ENCODE assay signal across 15 cellular contexts in genomic region chr11:128891912-128892398, GRCh38. TPM values are rescaled to one million over a fixed set of nuclear protein-coding genes. Genes with fewer than 3 reads are reported as not detected.
DNase-seq lines count a peak whose midpoint lies in the region; ATAC-seq, FAIRE-seq and TF ChIP-seq lines count a peak whose summit lies in the region.
"Had no signal": no experiment of that assay in that cellular context is flagged by ENCODE, and none has a peak within 500 bp of the region (broad histone marks: within the 10 kb centered on the region; RNA-seq: fewer than 3 reads in every experiment).

No MANE protein-coding gene starts in this region.

- WGBS in GM12878 (ENCODE audit: insufficient coverage, insufficient replicate concordance, low lambda C conversion rate, missing lambda C conversion rate): 34% methylated on average over 6 of the region's 6 CpGs

- no peaks in the 10 kb centered on the region for H4K20me1 ChIP-seq in GM12878 (ENCODE audit: control insufficient read depth, insufficient read depth)

- intact Hi-C loops in GM12878 (cut with micrococcal nuclease; ENCODE audit: unreplicated experiment) (no loop called here), posterior cingulate gyrus (cut with DNase I) (no loop called here)

- no peaks in the 10 kb centered on the region for H3K79me2 ChIP-seq in GM12878 (ENCODE audit: control insufficient read depth, insufficient read depth, low read length)

- no peak for DNase-seq in GM12878 (ENCODE audit: low read depth, low spot score)
- no peak for DNase-seq in immature natural killer cell
- DNase-seq in posterior cingulate gyrus: no peak
- no peak for DNase-seq in DMS 273 treated with DMSO at 0.1 percent for 48 hours (lab: John Stamatoyannopoulos, UW)
- no peak for DNase-seq in AG20443 (ENCODE audit: low spot score)
- DNase-seq: activated T-cell treated with anti-CD3 and anti-CD28 coated beads, Interleukin-2, amount 50 U/mL, for 1 hour; Calu3; MV-4-11; NCI-H345; right lobe of liver; WERI-Rb-1 had no signal

- in situ Hi-C loops in GM12878 (cut with MboI): no loop called here

- no peaks in the 10 kb centered on the region for H3K36me3 ChIP-seq in GM12878 (ENCODE audit: control insufficient read depth in 2 of 2, insufficient read depth in 2 of 2, low read length in 1 of 2)
- H3K36me3 ChIP-seq: right lobe of liver, WERI-Rb-1 had no signal

- H3K9ac ChIP-seq in GM12878 (ENCODE audit: control insufficient read depth, insufficient read depth, low read length): no peak overlapping the region

- CTCF ChIA-PET in GM12878 (lab: Yijun Ruan, JAX): interaction anchor here (0.8 to 10.8 kb wide), 7 partner anchors 8 to 63 kb away, joined by 3 to 480 read pairs (median 6); no protein-coding TSS in a partner anchor

- H3K4me1 ChIP-seq in GM12878 (ENCODE audit: control insufficient read depth, insufficient read depth, low read length): peaks cover 6% of the 10 kb centered on the region

- TF ChIP-seq EP300 in GM12878 (IDR thresholded peaks at IDR 0.05; ENCODE audit: borderline replicate concordance in 1 of 2, control insufficient read depth in 1 of 2, low read depth in 2 of 2, low read length in 2 of 2): no peak

- peak; percentile 42 for ATAC-seq in HG03097 (IDR thresholded peaks at IDR 0.05; ENCODE audit: low FRiP score, unreplicated experiment)
- ATAC-seq in GM12878: peak; percentile 66
- ATAC-seq in GM18517 (IDR thresholded peaks at IDR 0.05; ENCODE audit: unreplicated experiment): no peak
- ATAC-seq: right lobe of liver had no signal

- H3K4me3 ChIP-seq in GM12878: no peak overlapping the region
- H3K4me3 ChIP-seq in skin epidermis: peak overlapping the region in 4 of 7 experiments; percentile 18 to 54 (median 36)
- H3K4me3 ChIP-seq: right lobe of liver had no signal

- SMC1A ChIA-PET in GM12878 (lab: Charles Lee; ENCODE audit: uncharacterized antibody, unreplicated experiment): interaction anchor here (1.1 to 12.3 kb wide), 3 partner anchors 10 to 61 kb away, joined by 4 to 249 read pairs (median 6); no protein-coding TSS in a partner anchor

- no peak for TF ChIP-seq CTCF in GM12878 (IDR thresholded peaks at IDR 0.05 in 2 of 3, conservative IDR thresholded peaks at IDR 0.05 in 1 of 3; ENCODE audit: control insufficient read depth in 2 of 3, extremely low read depth in 1 of 3, insufficient read depth in 1 of 3, low read depth in 3 of 3, low read length in 3 of 3)

- POLR2A ChIA-PET in GM12878 (lab: Charles Lee): no interaction called here

- no peak for TF ChIP-seq POLR2A in GM12878 (IDR thresholded peaks at IDR 0.05; ENCODE audit: low read depth, low read length)

- no peak overlapping the region for H2AFZ ChIP-seq in GM12878 (ENCODE audit: control insufficient read depth, low read depth, low read length)

- peaks cover 15 to 26% of the 10 kb centered on the region in 2 donors for H3K4me1 Mint-ChIP-seq in immature natural killer cell

- peaks cover 18 to 31% (median 18%) of the 10 kb centered on the region in 3 donors for H3K27me3 Mint-ChIP-seq in immature natural killer cell (ENCODE audit: low read depth in 3 of 3)

- no peaks in the 10 kb centered on the region for H3K9me3 Mint-ChIP-seq in immature natural killer cell

- H3K4me3 Mint-ChIP-seq in immature natural killer cell: peak overlapping the region in 3 of 5 donors; percentile 11 to 70 (median 67)

- BruUV-seq in GM12878 (replicated peaks; lab: Mats Ljungman, UMichigan): no TSS peak

- TF ChIP-seq RAD21 in GM12878 (IDR thresholded peaks at IDR 0.05; ENCODE audit: insufficient read depth, low read depth, low read length): no peak

- no peak overlapping the region for H3K27ac ChIP-seq in GM12878 (ENCODE audit: control insufficient read depth, insufficient read depth)
- H3K27ac ChIP-seq in skin epidermis: peak overlapping the region in 4 of 21 experiments; percentile 6 to 33 (median 24)
- H3K27ac ChIP-seq: right lobe of liver, WERI-Rb-1 had no signal

- H3K27ac Mint-ChIP-seq in immature natural killer cell: no peak overlapping the region

- H3K9me3 ChIP-seq in GM12878 (replicated peaks; ENCODE audit: control insufficient read depth, insufficient read depth, low read length): no peaks in the 10 kb centered on the region
- H3K9me3 ChIP-seq: right lobe of liver had no signal

- H3K4me2 ChIP-seq in GM12878 (ENCODE audit: control insufficient read depth, insufficient read depth): no peak overlapping the region

- H3K36me3 Mint-ChIP-seq in immature natural killer cell: no peaks in the 10 kb centered on the region

- RAD21 ChIA-PET in GM12878 (lab: Charles Lee; ENCODE audit: unreplicated experiment): interaction anchor here (0.6 kb wide), 1 partner anchor 49 kb away, joined by 4 read pairs; no protein-coding TSS in a partner anchor

- no peak for FAIRE-seq in GM12878 (lab: Jason Lieb, UNC)

- peaks cover 13 to 17% of the 10 kb centered on the region in 2 experiments for H3K27me3 ChIP-seq in GM12878 (replicated peaks in 1 of 2; ENCODE audit: control insufficient read depth in 2 of 2, insufficient read depth in 2 of 2, low read length in 1 of 2)
- H3K27me3 ChIP-seq: right lobe of liver had no signal

TF ChIP-seq in GM12878, 131 proteins besides CTCF, POLR2A, EP300 and RAD21 (continues in another document):
- TF ChIP-seq SP1 (IDR thresholded peaks at IDR 0.05; ENCODE audit: low read depth, low read length) (no peak), ETV6 (conservative IDR thresholded peaks at IDR 0.05 in 1 of 2, IDR thresholded peaks at IDR 0.05 in 1 of 2; ENCODE audit: borderline replicate concordance in 1 of 2, low read depth in 1 of 2) (no peak)

RNA-seq across cellular contexts. Expression of gene KCNJ5, which starts 0.8 kb away (rescaled TPM):
- 0.23 TPM in 1 of 2 replicates, not detected in the other for total RNA-seq in GM12878 (2013; cell fraction: nucleolus; rRNA removed)
- total RNA-seq in GM12878 (2014; rRNA removed) (not detected in 2 replicates), GM12878 (2014; rRNA removed; fragmentation: Illumina TruSeq; extraction: Trizol) (not detected in 2 replicates), GM12878 (2021) (not detected in 2 replicates)
- polyA plus RNA-seq in GM12878 (2011; ENCODE audit: low read depth): not detected
- polyA plus RNA-seq in GM12878 (2011; rRNA removed) (0.03 TPM in 1 of 2 replicates, not detected in the other), GM12878 (2014; fragmentation: Illumina TruSeq; extraction: Trizol) (not detected in 2 replicates), GM12878 (2014; fragmentation: Nextera tagmentation; extraction: Ambion mirVana) (not detected), GM12878 (2014; rRNA removed) (not detected in 2 replicates), GM12878 (2016; fragmentation: Nextera tagmentation; extraction: Ambion mirVana) (under 1 TPM in 1 of 2 experiments, not detected in 1; 0.03 TPM), immature natural killer cell (not detected)
- polyA plus RNA-seq in GM12878 (2011; cell fraction: cytosol; rRNA removed): 0.01 and 0.02 TPM in 2 replicates
- polyA plus RNA-seq in GM12878 (2011; cell fraction: nucleus; rRNA removed): 0.07 TPM in 1 of 2 replicates, not detected in the other
- not detected in 2 replicates for polyA plus RNA-seq in GM12878 (2012)
- polyA minus RNA-seq in GM12878 (2011; rRNA and poly(A)+ RNA removed): 0.05 TPM in 1 of 2 replicates, not detected in the other
- not detected in 2 replicates for polyA minus RNA-seq in GM12878 (2011; cell fraction: cytosol; rRNA and poly(A)+ RNA removed)
- not detected in 2 replicates for polyA minus RNA-seq in GM12878 (2011; cell fraction: nucleus; rRNA and poly(A)+ RNA removed)
- total RNA-seq: Calu3 had no signal

RNA-seq across cellular contexts. Expression of gene KCNJ1, which starts 24.9 kb away (rescaled TPM):
- 0.31 and 0.42 TPM in 2 replicates for total RNA-seq in GM12878 (2013; cell fraction: nucleolus; rRNA removed)
- total RNA-seq in GM12878 (2014; rRNA removed) (not detected in 2 replicates), GM12878 (2014; rRNA removed; fragmentation: Illumina TruSeq; extraction: Trizol) (not detected in 2 replicates), GM12878 (2021) (not detected in 2 replicates)
- 0.07 TPM for polyA plus RNA-seq in GM12878 (2011; ENCODE audit: low read depth)
- polyA plus RNA-seq in GM12878 (2011; rRNA removed) (not detected in 2 replicates), GM12878 (2014; fragmentation: Illumina TruSeq; extraction: Trizol) (not detected in 2 replicates), GM12878 (2014; fragmentation: Nextera tagmentation; extraction: Ambion mirVana) (not detected), GM12878 (2014; rRNA removed) (not detected in 2 replicates), GM12878 (2016; fragmentation: Nextera tagmentation; extraction: Ambion mirVana) (not detected), immature natural killer cell (not detected)
- polyA plus RNA-seq in GM12878 (2011; cell fraction: cytosol; rRNA removed): not detected in 2 replicates
- 0.06 TPM in 1 of 2 replicates, not detected in the other for polyA plus RNA-seq in GM12878 (2011; cell fraction: nucleus; rRNA removed)
- 0.06 TPM in 1 of 2 replicates, not detected in the other for polyA plus RNA-seq in GM12878 (2012)
- not detected in 2 replicates for polyA minus RNA-seq in GM12878 (2011; rRNA and poly(A)+ RNA removed)
- not detected in 2 replicates for polyA minus RNA-seq in GM12878 (2011; cell fraction: cytosol; rRNA and poly(A)+ RNA removed)
- not detected in 2 replicates for polyA minus RNA-seq in GM12878 (2011; cell fraction: nucleus; rRNA and poly(A)+ RNA removed)
- total RNA-seq: Calu3, left colon, right lobe of liver had no signal

RNA-seq across cellular contexts. Expression of gene TP53AIP1, which starts 50.7 kb away (rescaled TPM):
- total RNA-seq in GM12878 (2013; cell fraction: nucleolus; rRNA removed): not detected in 2 replicates
- total RNA-seq in GM12878 (2014; rRNA removed): not detected in 2 replicates
- not detected in 2 replicates for total RNA-seq in GM12878 (2014; rRNA removed; fragmentation: Illumina TruSeq; extraction: Trizol)
- total RNA-seq in GM12878 (2021): not detected in 2 replicates
- not detected for polyA plus RNA-seq in GM12878 (2011; ENCODE audit: low read depth)
- polyA plus RNA-seq in GM12878 (2011; rRNA removed): 0.01 TPM in 1 of 2 replicates, not detected in the other
- polyA plus RNA-seq in GM12878 (2011; cell fraction: cytosol; rRNA removed): 0.01 TPM in 1 of 2 replicates, not detected in the other
- 0.03 TPM in 1 of 2 replicates, not detected in the other for polyA plus RNA-seq in GM12878 (2011; cell fraction: nucleus; rRNA removed)
- polyA plus RNA-seq in GM12878 (2012): not detected in 2 replicates
- not detected in 2 replicates for polyA plus RNA-seq in GM12878 (2014; fragmentation: Illumina TruSeq; extraction: Trizol)
- not detected for polyA plus RNA-seq in GM12878 (2014; fragmentation: Nextera tagmentation; extraction: Ambion mirVana)
- polyA plus RNA-seq in GM12878 (2014; rRNA removed): not detected in 2 replicates
- polyA plus RNA-seq in GM12878 (2016; fragmentation: Nextera tagmentation; extraction: Ambion mirVana): not detected
- polyA minus RNA-seq in GM12878 (2011; rRNA and poly(A)+ RNA removed): not detected in 2 replicates
- not detected in 2 replicates for polyA minus RNA-seq in GM12878 (2011; cell fraction: cytosol; rRNA and poly(A)+ RNA removed)
- polyA minus RNA-seq in GM12878 (2011; cell fraction: nucleus; rRNA and poly(A)+ RNA removed): not detected in 2 replicates
- polyA plus RNA-seq in immature natural killer cell: not detected
